In the genomic region with DNA sequence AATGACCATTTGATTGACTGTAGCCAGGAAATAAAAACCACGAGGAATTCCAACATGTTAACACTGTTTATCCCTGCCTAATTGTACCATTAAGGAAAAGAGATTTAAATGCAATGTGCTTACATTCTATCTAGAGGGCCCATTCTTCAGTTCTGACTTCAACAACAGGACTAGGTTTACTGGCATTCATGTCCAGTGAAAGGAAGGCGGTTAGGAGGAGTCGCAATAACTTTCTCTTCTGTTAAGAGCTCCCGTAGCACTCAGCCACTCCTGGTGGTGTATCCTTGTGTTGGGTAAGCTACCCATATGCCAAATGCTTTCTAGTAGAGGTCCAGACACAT, we compare ENCODE assay signal across 23 cellular contexts.
DNase-seq lines count a peak whose midpoint lies in the region; ATAC-seq and TF ChIP-seq lines count a peak whose summit lies in the region.
"Had no signal": no experiment of that assay in that cellular context is flagged by ENCODE, and none has a peak within 500 bp of the region (broad histone marks: within the 10 kb centered on the region; RNA-seq: fewer than 3 reads in every experiment).

No MANE protein-coding gene starts in this region.

- no peak overlapping the region for H3K23ac ChIP-seq in IMR-90 (ENCODE audit: low read depth, low read length)

- H2BK15ac ChIP-seq in IMR-90 (ENCODE audit: low read depth, low read length) = no peak overlapping the region

- no peak overlapping the region for H3K56ac ChIP-seq in IMR-90 (ENCODE audit: extremely low read depth, insufficient read depth, low read length)

- H4K8ac ChIP-seq in IMR-90 (ENCODE audit: low read depth in 2 of 2, low read length in 2 of 2) = no peak overlapping the region

- POLR2A ChIA-PET in IMR-90 (lab: Charles Lee; ENCODE audit: unreplicated experiment) = no interaction called here
- POLR2A ChIA-PET in activated CD4-positive, alpha-beta memory T cell treated with anti-CD3 and anti-CD28 coated beads for 36 hours (lab: Charles Lee) = no interaction called here

- in situ Hi-C loops in IMR-90 (cut with MboI; ENCODE audit: low sequenced_read_pairs) = no loop called here

- H3K36me3 ChIP-seq in IMR-90 (ENCODE audit: control insufficient read depth, insufficient read depth, low read length) (no peaks in the 10 kb centered on the region), suprapubic skin (no peaks in the 10 kb centered on the region)

- no peak for TF ChIP-seq CTCF in IMR-90 (conservative IDR thresholded peaks at IDR 0.05; ENCODE audit: low read depth, low read length)
- TF ChIP-seq CTCF in suprapubic skin (IDR thresholded peaks at IDR 0.05) = no peak

- no peak overlapping the region for H3K4ac ChIP-seq in IMR-90 (ENCODE audit: low read depth, low read length)

- peak; percentile 37; the same call in 1 of the 2 replicates for ATAC-seq in IMR-90 (ENCODE audit: low read depth)
- ATAC-seq in left ventricle myocardium superior = peak; percentile 26
- ATAC-seq in stimulated activated naive B cell treated with anti-CD40 and anti-IgM and Interleukin-4, amounts not matched to agents 10 μg/mL and 1 μg/mL and 100 μg/mL, for 72 hours (replicated peaks) = no peak
- ATAC-seq in HG02678 (IDR thresholded peaks at IDR 0.05; ENCODE audit: unreplicated experiment) = no peak
- ATAC-seq: naive thymus-derived CD4-positive, alpha-beta T cell; stimulated activated memory B cell treated with anti-CD40 and anti-IgM and Interleukin-4, amounts not matched to agents 10 μg/mL and 1 μg/mL and 100 μg/mL, for 72 hours; WTC11 had no signal

- no peak for TF ChIP-seq RAD21 in IMR-90 (IDR thresholded peaks at IDR 0.05; ENCODE audit: low read length)

- H3K4me3 ChIP-seq in IMR-90 (ENCODE audit: insufficient read depth, low read depth, low read length) = no peak overlapping the region
- no peak overlapping the region for H3K4me3 ChIP-seq in suprapubic skin
- H3K4me3 ChIP-seq: testis had no signal

- H2BK120ac ChIP-seq in IMR-90 (ENCODE audit: low read depth, low read length) = no peak overlapping the region

- no CpG with 5 or more reads among the region's 4 CpGs for WGBS in IMR-90 (ENCODE audit: extremely low coverage in 2 of 2, insufficient read length in 1 of 2), 2 experiments
- WGBS in suprapubic skin = 83% methylated on average over 4 of the region's 4 CpGs

- no peak overlapping the region for H3K4me3 Mint-ChIP-seq in stimulated activated naive B cell treated with anti-CD40 and anti-IgM and Interleukin-4, amounts not matched to agents 10 μg/mL and 1 μg/mL and 100 μg/mL, for 72 hours
- H3K4me3 Mint-ChIP-seq in activated CD4-positive, alpha-beta memory T cell treated with anti-CD3 and anti-CD28 coated beads for 36 hours = no peak overlapping the region
- H3K4me3 Mint-ChIP-seq: activated CD4-positive, alpha-beta memory T cell treated with anti-CD3 and anti-CD28 coated beads, Interleukin-2, amount 10 ng/mL, durations not matched to agents 7 days and 5 days; naive thymus-derived CD4-positive, alpha-beta T cell; stimulated activated memory B cell treated with anti-CD40 and anti-IgM and Interleukin-4, amounts not matched to agents 10 μg/mL and 1 μg/mL and 100 μg/mL, for 72 hours; WTC11 had no signal

- TF ChIP-seq POLR2A in IMR-90 (IDR thresholded peaks at IDR 0.05; ENCODE audit: low read depth, low read length) (no peak), suprapubic skin (IDR thresholded peaks at IDR 0.05) (no peak)

- H3K27me3 Mint-ChIP-seq in stimulated activated naive B cell treated with anti-CD40 and anti-IgM and Interleukin-4, amounts not matched to agents 10 μg/mL and 1 μg/mL and 100 μg/mL, for 72 hours = peaks cover under 1 to 5% of the 10 kb centered on the region in 2 donors
- H3K27me3 Mint-ChIP-seq in activated CD4-positive, alpha-beta memory T cell treated with anti-CD3 and anti-CD28 coated beads for 36 hours = peaks cover 8% of the 10 kb centered on the region
- H3K27me3 Mint-ChIP-seq: activated CD4-positive, alpha-beta memory T cell treated with anti-CD3 and anti-CD28 coated beads, Interleukin-2, amount 10 ng/mL, durations not matched to agents 7 days and 5 days had no signal

- no peak overlapping the region for H2AFZ ChIP-seq in IMR-90 (replicated peaks; ENCODE audit: low read length, poor library complexity)
- H2AFZ ChIP-seq: parathyroid adenoma had no signal

- no peak overlapping the region for H3K14ac ChIP-seq in IMR-90 (replicated peaks; ENCODE audit: low read depth, low read length)

- no peak overlapping the region for H2BK20ac ChIP-seq in IMR-90 (ENCODE audit: low read depth, low read length)

- H2AK5ac ChIP-seq in IMR-90 (ENCODE audit: low read depth, low read length) = no peak overlapping the region

- H3K27me3 ChIP-seq in IMR-90 (ENCODE audit: control insufficient read depth, insufficient read depth, low read length) (no peaks in the 10 kb centered on the region), suprapubic skin (no peaks in the 10 kb centered on the region)
- H3K27me3 ChIP-seq: testis had no signal

- H3K27ac ChIP-seq in IMR-90 (ENCODE audit: insufficient read depth, low read length) (no peak overlapping the region), suprapubic skin (peak overlapping the region; percentile 39)
- H3K27ac ChIP-seq: parathyroid adenoma, RWPE1, testis had no signal

- H3K9ac ChIP-seq in IMR-90 (ENCODE audit: low read depth, low read length) = no peak overlapping the region
- H3K9ac ChIP-seq: parathyroid adenoma had no signal

- no peak for TF ChIP-seq EP300 in suprapubic skin (IDR thresholded peaks at IDR 0.05)

- no peak overlapping the region for H2AK9ac ChIP-seq in IMR-90 (replicated peaks; ENCODE audit: low read depth, low read length, poor library complexity)

- no peak overlapping the region for H2BK5ac ChIP-seq in IMR-90 (ENCODE audit: low read depth, low read length, poor library complexity, severe bottlenecking)

- H4K91ac ChIP-seq in IMR-90 (ENCODE audit: insufficient read depth, low read depth, low read length) = 0 out of 2 replicates have a peak overlapping the region, but pooled peaks have one; percentile 6

- H4K5ac ChIP-seq in IMR-90 (ENCODE audit: low read depth, low read length) = no peak overlapping the region

- H3K4me1 Mint-ChIP-seq in stimulated activated naive B cell treated with anti-CD40 and anti-IgM and Interleukin-4, amounts not matched to agents 10 μg/mL and 1 μg/mL and 100 μg/mL, for 72 hours = no peaks in the 10 kb centered on the region
- no peaks in the 10 kb centered on the region for H3K4me1 Mint-ChIP-seq in activated CD4-positive, alpha-beta memory T cell treated with anti-CD3 and anti-CD28 coated beads for 36 hours (ENCODE audit: low read depth)
- H3K4me1 Mint-ChIP-seq: activated CD4-positive, alpha-beta memory T cell treated with anti-CD3 and anti-CD28 coated beads, Interleukin-2, amount 10 ng/mL, durations not matched to agents 7 days and 5 days; stimulated activated memory B cell treated with anti-CD40 and anti-IgM and Interleukin-4, amounts not matched to agents 10 μg/mL and 1 μg/mL and 100 μg/mL, for 72 hours; WTC11 had no signal

- H4K20me1 ChIP-seq in IMR-90 (ENCODE audit: insufficient read depth, low read length) = no peaks in the 10 kb centered on the region

- DNase-seq in IMR-90 = peak; percentile 3
- DNase-seq in astrocyte of the hippocampus (ENCODE audit: low read depth, low spot score) = peak; percentile 75
- DNase-seq in left ventricle myocardium superior = no peak
- no peak for DNase-seq in suprapubic skin (ENCODE audit: low spot score in 2 of 2)
- DNase-seq in stimulated activated naive B cell treated with anti-CD40 and anti-IgM and Interleukin-4, amounts not matched to agents 10 μg/mL and 1 μg/mL and 100 μg/mL, for 72 hours = no peak
- DNase-seq in activated CD4-positive, alpha-beta memory T cell treated with anti-CD3 and anti-CD28 coated beads for 36 hours = no peak
- DNase-seq: activated CD4-positive, alpha-beta memory T cell treated with anti-CD3 and anti-CD28 coated beads, Interleukin-2, amount 10 ng/mL, durations not matched to agents 7 days and 5 days; amygdala; effector CD4-positive, alpha-beta T cell; erythroblast; GF-D8; HCEC 1CT; KBM-7; naive thymus-derived CD4-positive, alpha-beta T cell; NCI-H1436 treated with DMSO at 0.1 percent for 48 hours; NCI-H526 treated with DMSO at 0.1 percent for 48 hours; stimulated activated CD4-positive, alpha-beta T cell treated with anti-CD3 and anti-CD28 coated beads, Interleukin-1b, Interleukin-23, amount 100 ng/mL, for 48 hours; testis had no signal

- H3K9me3 Mint-ChIP-seq in stimulated activated naive B cell treated with anti-CD40 and anti-IgM and Interleukin-4, amounts not matched to agents 10 μg/mL and 1 μg/mL and 100 μg/mL, for 72 hours = peaks cover 4 to 6% of the 10 kb centered on the region in 2 donors
- peaks cover 2% of the 10 kb centered on the region for H3K9me3 Mint-ChIP-seq in activated CD4-positive, alpha-beta memory T cell treated with anti-CD3 and anti-CD28 coated beads for 36 hours
- H3K9me3 Mint-ChIP-seq: activated CD4-positive, alpha-beta memory T cell treated with anti-CD3 and anti-CD28 coated beads, Interleukin-2, amount 10 ng/mL, durations not matched to agents 7 days and 5 days had no signal

- no TSS peak for BruUV-seq in IMR-90 (replicated peaks; lab: Mats Ljungman, UMichigan)

- dilution Hi-C loops in IMR-90 (cut with HindIII; ENCODE audit: low sequenced_read_pairs, unreplicated experiment) = no loop called here

- H3K79me1 ChIP-seq in IMR-90 (ENCODE audit: low read depth in 1 of 2, low read length in 2 of 2) = no peaks in the 10 kb centered on the region

- no peak overlapping the region for H3K27ac Mint-ChIP-seq in stimulated activated naive B cell treated with anti-CD40 and anti-IgM and Interleukin-4, amounts not matched to agents 10 μg/mL and 1 μg/mL and 100 μg/mL, for 72 hours
- H3K27ac Mint-ChIP-seq in activated CD4-positive, alpha-beta memory T cell treated with anti-CD3 and anti-CD28 coated beads for 36 hours = no peak overlapping the region
- H3K27ac Mint-ChIP-seq: activated CD4-positive, alpha-beta memory T cell treated with anti-CD3 and anti-CD28 coated beads, Interleukin-2, amount 10 ng/mL, durations not matched to agents 7 days and 5 days; naive thymus-derived CD4-positive, alpha-beta T cell; stimulated activated memory B cell treated with anti-CD40 and anti-IgM and Interleukin-4, amounts not matched to agents 10 μg/mL and 1 μg/mL and 100 μg/mL, for 72 hours; WTC11 had no signal

- H3K9me3 ChIP-seq in IMR-90 (ENCODE audit: control insufficient read depth, insufficient read depth, low read length) (peaks cover 3% of the 10 kb centered on the region; the same call in 1 of the 2 replicates), suprapubic skin (peaks cover 4% of the 10 kb centered on the region)
- H3K9me3 ChIP-seq: testis had no signal

- H3K4me2 ChIP-seq in IMR-90 (ENCODE audit: low read depth, low read length) = no peak overlapping the region

- CTCF ChIA-PET in IMR-90 (lab: Yijun Ruan, JAX) = no interaction called here
- CTCF ChIA-PET in activated CD4-positive, alpha-beta memory T cell treated with anti-CD3 and anti-CD28 coated beads for 36 hours (lab: Charles Lee) = no interaction called here

- H3K4me1 ChIP-seq in IMR-90 (ENCODE audit: control insufficient read depth, insufficient read depth, low read length) (peaks cover 3% of the 10 kb centered on the region; the same call in 1 of the 2 replicates), suprapubic skin (peaks cover 5% of the 10 kb centered on the region)
- H3K4me1 ChIP-seq: parathyroid adenoma, testis had no signal

- intact Hi-C loops in IMR-90 (cut with micrococcal nuclease) = no loop called here
- intact Hi-C loops in left ventricle myocardium superior (cut with micrococcal nuclease) = no loop called here
- intact Hi-C loops in activated CD4-positive, alpha-beta memory T cell treated with anti-CD3 and anti-CD28 coated beads for 36 hours (cut with micrococcal nuclease) = no loop called here

- no peaks in the 10 kb centered on the region; the same call in 1 of the 2 replicates for H3K9me1 ChIP-seq in IMR-90 (ENCODE audit: insufficient read depth, low read length)

- no peaks in the 10 kb centered on the region for H3K36me3 Mint-ChIP-seq in stimulated activated naive B cell treated with anti-CD40 and anti-IgM and Interleukin-4, amounts not matched to agents 10 μg/mL and 1 μg/mL and 100 μg/mL, for 72 hours
- H3K36me3 Mint-ChIP-seq in activated CD4-positive, alpha-beta memory T cell treated with anti-CD3 and anti-CD28 coated beads for 36 hours = no peaks in the 10 kb centered on the region
- H3K36me3 Mint-ChIP-seq: naive thymus-derived CD4-positive, alpha-beta T cell; stimulated activated memory B cell treated with anti-CD40 and anti-IgM and Interleukin-4, amounts not matched to agents 10 μg/mL and 1 μg/mL and 100 μg/mL, for 72 hours; WTC11 had no signal

- H3K18ac ChIP-seq in IMR-90 (ENCODE audit: low read depth, low read length) = no peak overlapping the region

Comparison
In these comparisons a context has a peak if more than half of its experiments do, and no peak if none do; other contexts are left out.
1. ATAC-seq: peak in IMR-90 (single experiment) and left ventricle myocardium superior (single experiment); none in stimulated activated naive B cell treated with anti-CD40 and anti-IgM and Interleukin-4, amounts not matched to agents 10 μg/mL and 1 μg/mL and 100 μg/mL, for 72 hours (0 of 2) and HG02678 (single experiment).
2. DNase-seq: peak in IMR-90 (single experiment) and astrocyte of the hippocampus (single experiment); none in left ventricle myocardium superior (single experiment), suprapubic skin (0 of 2), stimulated activated naive B cell treated with anti-CD40 and anti-IgM and Interleukin-4, amounts not matched to agents 10 μg/mL and 1 μg/mL and 100 μg/mL, for 72 hours (single experiment) and activated CD4-positive, alpha-beta memory T cell treated with anti-CD3 and anti-CD28 coated beads for 36 hours (single experiment).